In the genomic region with DNA sequence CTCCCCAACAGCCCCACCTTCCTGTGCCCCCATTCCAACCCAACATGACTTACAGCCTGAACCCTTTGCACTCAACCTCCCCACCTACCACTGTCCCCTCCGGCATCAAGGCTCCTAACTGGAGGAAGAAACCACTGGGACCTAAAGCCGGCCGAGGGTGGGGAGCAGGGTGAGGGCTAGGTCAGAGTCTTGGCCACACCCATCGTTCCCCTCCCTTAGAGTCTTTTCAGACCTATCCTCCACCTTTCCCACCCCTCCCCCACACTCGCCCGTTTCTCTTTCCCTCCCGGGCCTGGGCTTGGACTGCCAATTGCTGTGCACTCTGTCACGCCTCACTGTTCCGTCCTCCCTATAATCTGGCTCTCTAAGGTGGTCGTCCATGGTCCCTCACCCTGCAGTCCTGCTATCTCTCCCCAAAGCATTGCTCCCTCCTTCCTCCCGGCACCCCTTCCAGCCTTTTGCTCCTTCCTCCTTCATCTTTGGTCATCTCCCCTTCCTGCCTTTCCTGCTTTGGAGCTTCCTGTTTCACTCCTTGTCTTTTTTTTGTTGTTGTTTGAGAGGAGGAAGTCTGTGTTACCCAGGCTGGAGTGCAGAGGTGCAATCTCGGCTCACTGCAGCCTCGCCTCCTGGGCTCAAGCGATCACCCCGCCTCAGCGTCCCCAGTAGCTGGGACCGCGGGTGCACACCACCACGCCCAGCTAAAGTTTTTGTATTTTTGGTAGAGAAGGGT, we compare ENCODE assay signal across 8 cellular contexts. TPM values are rescaled to one million over a fixed set of nuclear protein-coding genes. Genes with fewer than 3 reads are reported as not detected.
DNase-seq lines count a peak whose midpoint lies in the region; ATAC-seq and TF ChIP-seq lines count a peak whose summit lies in the region.

No MANE protein-coding gene starts in this region.

- H3K9me3 Mint-ChIP-seq in activated CD4-positive, alpha-beta T cell treated with anti-CD3 and anti-CD28 coated beads, Interleukin-2, amount 10 ng/mL, durations not matched to agents 7 days and 5 days, result no peaks in the 10 kb centered on the region

- H3K36me3 Mint-ChIP-seq in activated CD4-positive, alpha-beta T cell treated with anti-CD3 and anti-CD28 coated beads, Interleukin-2, amount 10 ng/mL, durations not matched to agents 7 days and 5 days (ENCODE audit: low read depth), result peaks cover 6% of the 10 kb centered on the region

- peak overlapping the region; percentile 91 for H3K27ac ChIP-seq in VCaP
- H3K27ac ChIP-seq in right cardiac atrium (ENCODE audit: low read length), result no peak overlapping the region
- peak overlapping the region; percentile 24 for H3K27ac ChIP-seq in smooth muscle cell (ENCODE audit: low read depth)

- ATAC-seq in right cardiac atrium (peak; percentile 10 to 13), HG02759 (IDR thresholded peaks at IDR 0.05; ENCODE audit: unreplicated experiment) (no peak)

- H3K4me1 ChIP-seq in right cardiac atrium (ENCODE audit: control insufficient read depth, insufficient read depth, low read length) (no peaks in the 10 kb centered on the region), smooth muscle cell (ENCODE audit: low read depth) (peaks cover 5% of the 10 kb centered on the region)

- no peaks in the 10 kb centered on the region for H3K79me2 ChIP-seq in smooth muscle cell (ENCODE audit: low read depth)

- TF ChIP-seq CTCF in VCaP (conservative IDR thresholded peaks at IDR 0.05), result no peak
- no peak for TF ChIP-seq CTCF in smooth muscle cell (IDR thresholded peaks at IDR 0.05; ENCODE audit: borderline replicate concordance, insufficient read depth, poor library complexity, severe bottlenecking)

- intact Hi-C loops in right cardiac atrium (cut with DNase I), result no loop called here

- H3F3A ChIP-seq in smooth muscle cell (ENCODE audit: low read depth), result peaks cover 15% of the 10 kb centered on the region

- POLR2A ChIA-PET in activated CD4-positive, alpha-beta T cell treated with anti-CD3 and anti-CD28 coated beads, Interleukin-2, amount 10 ng/mL, durations not matched to agents 7 days and 5 days (lab: Charles Lee), result no interaction called here

- H3K4me3 Mint-ChIP-seq in activated CD4-positive, alpha-beta T cell treated with anti-CD3 and anti-CD28 coated beads, Interleukin-2, amount 10 ng/mL, durations not matched to agents 7 days and 5 days, result peak overlapping the region; percentile 58

- DNase-seq in activated CD4-positive, alpha-beta T cell treated with anti-CD3 and anti-CD28 coated beads, Interleukin-2, amount 10 ng/mL, durations not matched to agents 7 days and 5 days, result no peak
- no peak for DNase-seq in activated CD4-positive, alpha-beta T cell treated with anti-CD3 and anti-CD28 coated beads, Interleukin-2, amount 50 U/mL, for 4 hours
- DNase-seq in right cardiac atrium (peak in 2 of 3 donors; percentile 2 to 57), smooth muscle cell (lab: John Stamatoyannopoulos, UW; ENCODE audit: unreplicated experiment) (no peak), cerebellar cortex (ENCODE audit: low spot score) (no peak)
- no peak for DNase-seq in stimulated activated naive CD4-positive, alpha-beta T cell treated with Interleukin-2 at 50 U/mL for 16 hours (lab: John Stamatoyannopoulos, UW)

- H3K27me3 Mint-ChIP-seq in activated CD4-positive, alpha-beta T cell treated with anti-CD3 and anti-CD28 coated beads, Interleukin-2, amount 10 ng/mL, durations not matched to agents 7 days and 5 days, result peaks cover 33% of the 10 kb centered on the region

- peak overlapping the region; percentile 66 for H3K27ac Mint-ChIP-seq in activated CD4-positive, alpha-beta T cell treated with anti-CD3 and anti-CD28 coated beads, Interleukin-2, amount 10 ng/mL, durations not matched to agents 7 days and 5 days

- H3K36me3 ChIP-seq in smooth muscle cell (ENCODE audit: low read depth), result no peaks in the 10 kb centered on the region

- H3K4me2 ChIP-seq in smooth muscle cell, result peak overlapping the region; percentile 87

- peaks cover 26% of the 10 kb centered on the region for H3K4me1 Mint-ChIP-seq in activated CD4-positive, alpha-beta T cell treated with anti-CD3 and anti-CD28 coated beads, Interleukin-2, amount 10 ng/mL, durations not matched to agents 7 days and 5 days

- H2AFZ ChIP-seq in smooth muscle cell (ENCODE audit: low read depth), result no peak overlapping the region

- H3K9ac ChIP-seq in smooth muscle cell (ENCODE audit: low read depth), result no peak overlapping the region

- H3K9me3 ChIP-seq in right cardiac atrium (ENCODE audit: control insufficient read depth, low read length) (no peaks in the 10 kb centered on the region), smooth muscle cell (replicated peaks; ENCODE audit: low read depth) (no peaks in the 10 kb centered on the region)

- H3K27me3 ChIP-seq in right cardiac atrium (ENCODE audit: control insufficient read depth, insufficient read depth), result no peaks in the 10 kb centered on the region
- H3K27me3 ChIP-seq in smooth muscle cell (ENCODE audit: low read depth), result peaks cover 31% of the 10 kb centered on the region

- H4K20me1 ChIP-seq in smooth muscle cell (ENCODE audit: low read depth), result no peaks in the 10 kb centered on the region

- no peak overlapping the region for H3K4me3 ChIP-seq in right cardiac atrium (ENCODE audit: low read length)
- H3K4me3 ChIP-seq in smooth muscle cell, result peak overlapping the region; percentile 59

- CTCF ChIA-PET in activated CD4-positive, alpha-beta T cell treated with anti-CD3 and anti-CD28 coated beads, Interleukin-2, amount 10 ng/mL, durations not matched to agents 7 days and 5 days (lab: Charles Lee), result interaction anchor here (0.6 kb wide), 1 partner anchor 35 kb away, joined by 6 read pairs; no protein-coding TSS in a partner anchor

- WGBS in right cardiac atrium, result 8% methylated on average over 19 of the region's 19 CpGs
- 16% methylated on average over 19 of the region's 19 CpGs for WGBS in smooth muscle cell (ENCODE audit: low lambda C conversion rate)

RNA-seq across cellular contexts. Expression of a gene that starts 1.0 kb away (rescaled TPM):
- under 1 TPM in 1 of 2 experiments, not detected in 1; 0.29 TPM for total RNA-seq in activated CD4-positive, alpha-beta T cell treated with anti-CD3 and anti-CD28 coated beads, Interleukin-2, amount 10 ng/mL, durations not matched to agents 7 days and 5 days
- total RNA-seq in right cardiac atrium (1 to 10 TPM; 1.8 to 3.4 (median 2.8) TPM), smooth muscle cell (26.7 and 33.7 TPM in 2 replicates)
- polyA plus RNA-seq in right cardiac atrium (2.9 TPM), smooth muscle cell (25.2 and 102 TPM in 2 replicates)

RNA-seq across cellular contexts. Expression of a gene that starts 11.2 kb away (rescaled TPM):
- 10 to 100 TPM; 41.7 to 42.4 TPM for total RNA-seq in activated CD4-positive, alpha-beta T cell treated with anti-CD3 and anti-CD28 coated beads, Interleukin-2, amount 10 ng/mL, durations not matched to agents 7 days and 5 days
- total RNA-seq in right cardiac atrium (100 to 1,000 TPM in 1 of 4 donors, 10 to 100 TPM in 3; 37.9 to 100 (median 82.9) TPM), smooth muscle cell (17.3 and 18.7 TPM in 2 replicates)
- polyA plus RNA-seq in right cardiac atrium (41.7 TPM), smooth muscle cell (41.3 and 42.4 TPM in 2 replicates)

RNA-seq across cellular contexts. Expression of a gene that starts 11.7 kb away (rescaled TPM):
- total RNA-seq in activated CD4-positive, alpha-beta T cell treated with anti-CD3 and anti-CD28 coated beads, Interleukin-2, amount 10 ng/mL, durations not matched to agents 7 days and 5 days, result 100 to 1,000 TPM; 168 to 183 TPM
- 100 to 1,000 TPM; 118 to 124 (median 122) TPM for total RNA-seq in right cardiac atrium
- 80.1 TPM for polyA plus RNA-seq in right cardiac atrium
- total RNA-seq in smooth muscle cell, result 46.3 and 57.5 TPM in 2 replicates
- polyA plus RNA-seq in smooth muscle cell, result 88.4 and 96.2 TPM in 2 replicates

RNA-seq across cellular contexts. Expression of a gene that starts 18.3 kb away (rescaled TPM):
- not detected for total RNA-seq in activated CD4-positive, alpha-beta T cell treated with anti-CD3 and anti-CD28 coated beads, Interleukin-2, amount 10 ng/mL, durations not matched to agents 7 days and 5 days
- total RNA-seq in right cardiac atrium, result 100 to 1,000 TPM in 3 of 4 donors, 10 to 100 TPM in 1; 57.6 to 146 (median 103) TPM
- polyA plus RNA-seq in right cardiac atrium, result 83.1 TPM
- total RNA-seq in smooth muscle cell, result 0.18 TPM in 1 of 2 replicates, not detected in the other
- 0.11 TPM in 1 of 2 replicates, not detected in the other for polyA plus RNA-seq in smooth muscle cell

RNA-seq across cellular contexts. Expression of a gene that starts 21.0 kb away (rescaled TPM):
- total RNA-seq in activated CD4-positive, alpha-beta T cell treated with anti-CD3 and anti-CD28 coated beads, Interleukin-2, amount 10 ng/mL, durations not matched to agents 7 days and 5 days, result 100 to 1,000 TPM; 256 to 279 TPM
- 100 to 1,000 TPM; 492 to 540 (median 522) TPM for total RNA-seq in right cardiac atrium
- 741 TPM for polyA plus RNA-seq in right cardiac atrium
- total RNA-seq in smooth muscle cell, result 305 and 363 TPM in 2 replicates
- 725 and 735 TPM in 2 replicates for polyA plus RNA-seq in smooth muscle cell

Comparison
In these comparisons a context has a peak if more than half of its experiments do, and no peak if none do; other contexts are left out.
1. DNase-seq: peak in right cardiac atrium (2 of 3); none in activated CD4-positive, alpha-beta T cell treated with anti-CD3 and anti-CD28 coated beads, Interleukin-2, amount 10 ng/mL, durations not matched to agents 7 days and 5 days (single experiment), activated CD4-positive, alpha-beta T cell treated with anti-CD3 and anti-CD28 coated beads, Interleukin-2, amount 50 U/mL, for 4 hours (0 of 2), smooth muscle cell (single experiment), cerebellar cortex (single experiment) and stimulated activated naive CD4-positive, alpha-beta T cell treated with Interleukin-2 at 50 U/mL for 16 hours (single experiment).